In the genomic region with DNA sequence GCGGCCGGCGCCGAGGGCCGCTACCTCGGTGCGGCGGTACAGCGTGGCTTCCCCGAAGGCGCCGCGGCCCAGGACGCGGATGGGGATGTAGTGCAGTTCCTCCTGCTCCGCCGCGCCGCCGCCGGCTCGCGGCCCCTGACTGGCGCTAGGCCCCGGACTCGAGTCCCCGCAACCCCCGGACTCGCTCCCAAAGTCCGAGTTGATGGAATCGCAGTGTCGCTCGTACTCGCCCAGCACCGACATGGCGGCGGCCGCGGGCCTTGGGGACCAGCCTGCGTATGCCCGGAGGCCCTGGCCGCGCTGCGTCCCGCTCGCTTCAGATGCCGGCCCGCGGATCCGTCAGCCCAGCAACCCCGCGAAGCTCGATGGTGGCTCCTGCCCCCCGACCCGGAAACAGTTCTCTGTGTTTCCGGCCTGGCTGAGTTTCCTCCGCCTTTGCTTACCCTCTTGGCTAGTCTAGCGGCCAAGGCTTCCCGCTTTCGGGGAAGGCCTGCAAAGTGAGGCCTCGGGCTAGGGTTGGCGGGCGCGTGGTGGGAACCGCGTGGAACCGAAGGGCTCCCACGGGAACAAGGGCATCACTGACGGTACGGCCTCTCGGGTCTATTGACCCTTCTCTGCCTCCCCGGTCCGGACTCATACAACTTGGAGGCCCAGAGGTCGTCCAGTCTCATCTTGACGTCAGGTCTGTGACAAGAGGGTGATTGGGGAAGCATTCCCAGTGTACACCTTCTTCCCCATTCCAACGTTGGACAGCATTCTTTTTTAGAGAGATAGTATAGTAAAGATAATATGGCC, we compare ENCODE assay signal across 8 cellular contexts. TPM values are rescaled to one million over a fixed set of nuclear protein-coding genes. Genes with fewer than 3 reads are reported as not detected.
DNase-seq lines count a peak whose midpoint lies in the region; ATAC-seq lines count a peak whose summit lies in the region.

NEK9 (minus strand) TSS at position 370 of the 795 bp plus-strand sequence; CDS start at position 243, 127 bp downstream.

- intact Hi-C loops in sciatic nerve (cut with DNase I) = no loop called here

- DNase-seq in NCI-H2029 treated with DMSO at 0.1 percent for 48 hours (lab: John Stamatoyannopoulos, UW) (peak; percentile 6), T1000 (lab: John Stamatoyannopoulos, UW) (peak; percentile 75), astrocyte of the hippocampus (ENCODE audit: low read depth, low spot score) (peak; percentile 91), hippocampal formation (lab: John Stamatoyannopoulos, UW) (peak; percentile 80 to 89), sciatic nerve (ENCODE audit: low spot score) (peak; percentile 95), A172 (ENCODE audit: low spot score) (no peak)

- ATAC-seq in GM18502 (IDR thresholded peaks at IDR 0.05; ENCODE audit: poor library complexity, unreplicated experiment) = peak; percentile 85
- ATAC-seq in HG02973 (IDR thresholded peaks at IDR 0.05; ENCODE audit: unreplicated experiment) = peak; percentile 75
- peak; percentile 96 for ATAC-seq in sciatic nerve

RNA-seq across cellular contexts. Expression of gene NEK9, which starts in this region (rescaled TPM):
- 111 TPM for total RNA-seq in sciatic nerve
- 0.03 and 0.14 TPM in 2 replicates for total RNA-seq in A172 (2014; rRNA removed; shearing (Covaris generic))

Comparison
In these comparisons a context has a peak if more than half of its experiments do, and no peak if none do; other contexts are left out.
1. RNA of gene NEK9 (total RNA-seq): 111 TPM in sciatic nerve (single experiment); 0.03 to 0.14 TPM in A172; every median in the first group is over 10 times any median in the second.
2. Peak in every context shown above with its lines, with median percentiles within 50 percentile points of each other: ATAC-seq.